20 cellular contexts compared by ENCODE assay signal in genomic region chr11:117091753-117092477, GRCh38. TPM values are rescaled to one million over a fixed set of nuclear protein-coding genes. Genes with fewer than 3 reads are reported as not detected.
DNase-seq lines count a peak whose midpoint lies in the region; ATAC-seq, FAIRE-seq and TF ChIP-seq lines count a peak whose summit lies in the region.
"Had no signal": no experiment of that assay in that cellular context is flagged by ENCODE, and none has a peak within 500 bp of the region (broad histone marks: within the 10 kb centered on the region; RNA-seq: fewer than 3 reads in every experiment).

No MANE protein-coding gene starts in this region.

- WGBS in HepG2 (ENCODE audit: low lambda C conversion rate) = 94% methylated on average over 4 of the region's 4 CpGs
- WGBS in right lobe of liver (ENCODE audit: insufficient coverage, low coverage, low lambda C conversion rate, missing lambda C conversion rate) = 97% methylated on average over 4 of the region's 4 CpGs
- WGBS in transverse colon (ENCODE audit: low coverage in 1 of 2), 2 donors = 96 to 100% methylated on average over 1 to 4 of the region's 4 CpGs

- no peak for FAIRE-seq in HepG2 (lab: Jason Lieb, UNC)
- FAIRE-seq: H54 had no signal

- peaks cover 90% of the 10 kb centered on the region for H4K20me1 ChIP-seq in HepG2 (ENCODE audit: insufficient read depth, low read length)

- H3K79me2 ChIP-seq in HepG2 (ENCODE audit: insufficient read depth, low read length) = peaks cover 90% of the 10 kb centered on the region

- H3K36me3 ChIP-seq in HepG2 (replicated peaks in 1 of 2; ENCODE audit: control insufficient read depth in 1 of 2, insufficient read depth in 2 of 2, low read length in 2 of 2) (0 out of 5 replicates have a peak, but pooled peaks cover 0 to 1% of the 10 kb centered on the region in 2 experiments), right lobe of liver (no peaks in the 10 kb centered on the region), transverse colon (no peaks in the 10 kb centered on the region)
- H3K36me3 ChIP-seq: gastrocnemius medialis had no signal

- no peak for TF ChIP-seq CTCF in HepG2 (CRISPR knock-in tag; IDR thresholded peaks at IDR 0.05)
- TF ChIP-seq CTCF in right lobe of liver (IDR thresholded peaks at IDR 0.05) = no peak
- TF ChIP-seq CTCF in transverse colon (IDR thresholded peaks at IDR 0.05) = no peak

- POLR2A ChIA-PET in HepG2 (lab: Yijun Ruan, JAX) = interaction anchor here (1.5 kb wide), 1 partner anchor 14 kb away, joined by 7 read pairs; no protein-coding TSS in a partner anchor
- POLR2A ChIA-PET in naive thymus-derived CD8-positive, alpha-beta T cell (lab: Charles Lee) = interaction anchor here (0.7 kb wide), 1 partner anchor 99 kb away, joined by 3 read pairs; no protein-coding TSS in a partner anchor

- peak overlapping the region; percentile 65 for H3K27ac Mint-ChIP-seq in activated naive CD8-positive, alpha-beta T cell treated with anti-CD3 and anti-CD28 coated beads for 36 hours
- peak overlapping the region in 4 of 10 donors; percentile 10 to 89 (median 59) for H3K27ac Mint-ChIP-seq in naive thymus-derived CD8-positive, alpha-beta T cell
- H3K27ac Mint-ChIP-seq: brain had no signal

- BruUV-seq in HepG2 (replicated peaks; lab: Mats Ljungman, UMichigan) = no TSS peak

- CTCF ChIA-PET in HepG2 (lab: Yijun Ruan, JAX; ENCODE audit: low intra/inter-chr PET ratio, low total read pairs) = no interaction called here

- H3K4me1 ChIP-seq in HepG2 (ENCODE audit: insufficient read depth, low read length) (peaks cover 66% of the 10 kb centered on the region), right lobe of liver (peaks cover 0 to 52% (median 19%) of the 10 kb centered on the region in 4 donors), transverse colon (peaks cover 21 to 54% (median 25%) of the 10 kb centered on the region in 4 donors)

- no peak overlapping the region for H3K9ac ChIP-seq in HepG2 (ENCODE audit: insufficient read depth, low read depth, low read length)

- no peak overlapping the region for H2AFZ ChIP-seq in HepG2 (ENCODE audit: low read length)

- intact Hi-C loops in HepG2 (cut with micrococcal nuclease; ENCODE audit: unreplicated experiment) = no loop called here
- intact Hi-C loops in right lobe of liver (cut with DNase I) = no loop called here
- intact Hi-C loops in transverse colon (cut with DNase I; ENCODE audit: low total_unique reads) = no loop called here

- no peak for TF ChIP-seq RAD21 in HepG2 (CRISPR knock-in tag; IDR thresholded peaks at IDR 0.05)

- TF ChIP-seq POLR2A in HepG2 (IDR thresholded peaks at IDR 0.05; ENCODE audit: insufficient read depth in 1 of 2, low read depth in 2 of 2, low read length in 2 of 2) = no peak
- no peak for TF ChIP-seq POLR2A in right lobe of liver (IDR thresholded peaks at IDR 0.05)
- TF ChIP-seq POLR2A in transverse colon (IDR thresholded peaks at IDR 0.05) = no peak

- H3K27me3 Mint-ChIP-seq in activated naive CD8-positive, alpha-beta T cell treated with anti-CD3 and anti-CD28 coated beads for 36 hours = no peaks in the 10 kb centered on the region
- H3K27me3 Mint-ChIP-seq in naive thymus-derived CD8-positive, alpha-beta T cell = no peaks in the 10 kb centered on the region
- H3K27me3 Mint-ChIP-seq: stimulated activated naive CD8-positive, alpha-beta T cell treated with anti-CD3 and anti-CD28 coated beads, Interleukin-15, Interleukin-2, amounts not matched to agents 100 ng/mL and 50 ng/mL, for 24 hours had no signal

- TF ChIP-seq EP300 in HepG2 (IDR thresholded peaks at IDR 0.05; ENCODE audit: low read depth in 2 of 2, low read length in 2 of 2) = no peak
- no peak for TF ChIP-seq EP300 in HepG2 (CRISPR knock-in tag; IDR thresholded peaks at IDR 0.05; ENCODE audit: borderline replicate concordance)
- no peak for TF ChIP-seq EP300 in transverse colon (IDR thresholded peaks at IDR 0.05; ENCODE audit: low read depth)

- no peak overlapping the region for H3K4me3 Mint-ChIP-seq in activated naive CD8-positive, alpha-beta T cell treated with anti-CD3 and anti-CD28 coated beads for 36 hours
- H3K4me3 Mint-ChIP-seq in naive thymus-derived CD8-positive, alpha-beta T cell = peak overlapping the region in 2 of 10 donors; percentile 0 to 14
- H3K4me3 Mint-ChIP-seq: brain had no signal

- H3K36me3 Mint-ChIP-seq in activated naive CD8-positive, alpha-beta T cell treated with anti-CD3 and anti-CD28 coated beads for 36 hours = peaks cover 37% of the 10 kb centered on the region
- peaks cover 5 to 16% (median 7%) of the 10 kb centered on the region in 3 donors for H3K36me3 Mint-ChIP-seq in naive thymus-derived CD8-positive, alpha-beta T cell

- H3K27ac ChIP-seq in HepG2 (ENCODE audit: extremely low read length, insufficient read depth, low read length) (no peak overlapping the region), right lobe of liver (no peak overlapping the region), layer of hippocampus (ENCODE audit: low read depth, low read length) (peak overlapping the region; percentile 47), transverse colon (peak overlapping the region in 3 of 4 donors; percentile 26 to 98 (median 59))
- H3K27ac ChIP-seq: gastrocnemius medialis had no signal

- peaks cover 8% of the 10 kb centered on the region for H3K9me3 Mint-ChIP-seq in activated naive CD8-positive, alpha-beta T cell treated with anti-CD3 and anti-CD28 coated beads for 36 hours
- peaks cover 0 to 10% (median 0%) of the 10 kb centered on the region in 9 donors for H3K9me3 Mint-ChIP-seq in naive thymus-derived CD8-positive, alpha-beta T cell

- no peak for DNase-seq in HepG2 (ENCODE audit: low spot score)
- no peak for DNase-seq in right lobe of liver
- DNase-seq in activated naive CD8-positive, alpha-beta T cell treated with anti-CD3 and anti-CD28 coated beads for 36 hours = no peak
- no peak for DNase-seq in transverse colon
- no peak for DNase-seq in naive thymus-derived CD8-positive, alpha-beta T cell
- DNase-seq in stimulated activated CD4-positive, alpha-beta T cell treated with anti-CD3 and anti-CD28 coated beads, Interleukin-4, amount 100 ng/mL, for 4 hours = no peak
- no peak for DNase-seq in NCI-H526 treated with DMSO at 0.1 percent for 48 hours (lab: John Stamatoyannopoulos, UW)
- DNase-seq: activated CD8-positive, alpha-beta memory T cell treated with anti-CD3 and anti-CD28 coated beads for 24 hours; activated gamma-delta T cell treated with Interleukin-2 at 50 U/mL for 16 hours; dermis blood vessel endothelial cell; gastrocnemius medialis; left cardiac atrium; midbrain; NCI-H146; NK-92 treated with Interleukin-12 subunit alpha and Interleukin-12 subunit beta, amount 100 ng/mL, for 24 hours; stimulated activated CD4-positive, alpha-beta T cell treated with anti-CD3 and anti-CD28 coated beads, Interleukin-12 subunit alpha, Interleukin-12 subunit beta, amount 100 ng/mL, for 4 hours had no signal

- H3K9me3 ChIP-seq in HepG2 (ENCODE audit: low read length) = no peaks in the 10 kb centered on the region
- no peaks in the 10 kb centered on the region for H3K9me3 ChIP-seq in right lobe of liver
- H3K9me3 ChIP-seq in transverse colon = no peaks in the 10 kb centered on the region
- H3K9me3 ChIP-seq: gastrocnemius medialis had no signal

- H3K27me3 ChIP-seq in HepG2 (ENCODE audit: control insufficient read depth in 1 of 2, insufficient read depth in 2 of 2, low read length in 2 of 2) (no peaks in the 10 kb centered on the region), right lobe of liver (no peaks in the 10 kb centered on the region), layer of hippocampus (ENCODE audit: control insufficient read depth, insufficient read depth, low read length) (no peaks in the 10 kb centered on the region), transverse colon (no peaks in the 10 kb centered on the region)
- H3K27me3 ChIP-seq: gastrocnemius medialis had no signal

- ATAC-seq in HepG2 = no peak
- no peak for ATAC-seq in right lobe of liver
- ATAC-seq in naive thymus-derived CD8-positive, alpha-beta T cell = no peak
- ATAC-seq: gastrocnemius medialis, left cardiac atrium had no signal

- no peak overlapping the region for H3K4me2 ChIP-seq in HepG2 (ENCODE audit: low read depth, low read length)

- H3K4me3 ChIP-seq in HepG2 (replicated peaks in 1 of 3; ENCODE audit: insufficient read depth in 1 of 3, low read depth in 2 of 3, low read length in 3 of 3) (no peak overlapping the region), right lobe of liver (no peak overlapping the region), transverse colon (no peak overlapping the region)
- H3K4me3 ChIP-seq: gastrocnemius medialis had no signal

- H3K4me1 Mint-ChIP-seq in activated naive CD8-positive, alpha-beta T cell treated with anti-CD3 and anti-CD28 coated beads for 36 hours = peaks cover 75% of the 10 kb centered on the region
- peaks cover 41 to 88% (median 82%) of the 10 kb centered on the region in 4 donors for H3K4me1 Mint-ChIP-seq in naive thymus-derived CD8-positive, alpha-beta T cell

- in situ Hi-C loops in HepG2 (cut with HindIII; ENCODE audit: extremely low pct_ligation_motif_present, low pct_unique_long_range_greater_than_20kb) = loop anchor here (10.0 kb wide), 1 partner anchor 297 kb away; the partner anchor contains the start of gene APOA5
- in situ Hi-C loops in transverse colon (cut with MboI; ENCODE audit: low pct_ligation_motif_present in 1 of 4, low pct_unique_long_range_greater_than_20kb in 1 of 4, low sequenced_read_pairs in 3 of 4) = loop anchor here in 1 of 4 donors (25.0 kb wide), 1 partner anchor 105 kb away; no protein-coding TSS in a partner anchor

RNA-seq across cellular contexts. Expression of gene SIK3, which starts 6.3 kb away (rescaled TPM):
- total RNA-seq in HepG2 (2016; rRNA removed; fragmentation: Illumina TruSeq; extraction: Trizol) (9.8 and 11.3 TPM in 2 replicates), right lobe of liver (10 to 100 TPM; 22.0 to 35.4 (median 26.8) TPM), transverse colon (10 to 100 TPM; 35.6 to 68.6 (median 38.9) TPM)
- 6.0 and 6.1 TPM in 2 replicates for total RNA-seq in HepG2 (2016; cell fraction: cytosol; rRNA removed; fragmentation: Illumina TruSeq; extraction: Trizol; ENCODE audit: low read depth)
- 9.5 and 11.9 TPM in 2 replicates for total RNA-seq in HepG2 (2016; cell fraction: insoluble cytoplasmic fraction; rRNA removed; fragmentation: Illumina TruSeq; extraction: Trizol)
- 9.6 and 12.4 TPM in 2 replicates for total RNA-seq in HepG2 (2016; cell fraction: membrane; rRNA removed; fragmentation: Illumina TruSeq; extraction: Trizol)
- total RNA-seq in HepG2 (2016; cell fraction: nucleus; rRNA removed; fragmentation: Illumina TruSeq; extraction: Trizol) = 23.0 and 23.2 TPM in 2 replicates
- 5.7 and 8.0 TPM in 2 replicates for polyA plus RNA-seq in HepG2 (2011; rRNA removed)
- polyA plus RNA-seq in HepG2 (2011; cell fraction: cytosol; rRNA removed) = 4.5 and 4.9 TPM in 2 replicates
- polyA plus RNA-seq in HepG2 (2011; cell fraction: nucleus; rRNA removed) = 27.4 and 30.5 TPM in 2 replicates
- polyA plus RNA-seq in HepG2 (2012) = 16.2 and 16.5 TPM in 2 replicates
- polyA plus RNA-seq in HepG2 (2016; cell fraction: cytosol; fragmentation: Illumina TruSeq; extraction: Trizol; ENCODE audit: low read depth) = 2.3 and 2.6 TPM in 2 replicates
- polyA plus RNA-seq in HepG2 (2016; cell fraction: insoluble cytoplasmic fraction; fragmentation: Illumina TruSeq; extraction: Trizol; ENCODE audit: low read depth) = 8.4 and 11.2 TPM in 2 replicates
- 4.2 and 5.0 TPM in 2 replicates for polyA plus RNA-seq in HepG2 (2016; cell fraction: membrane; fragmentation: Illumina TruSeq; extraction: Trizol; ENCODE audit: low read depth)
- 23.6 and 25.1 TPM in 2 replicates for polyA plus RNA-seq in HepG2 (2016; cell fraction: nucleus; fragmentation: Illumina TruSeq; extraction: Trizol; ENCODE audit: insufficient read depth, low read depth)
- 13.9 and 17.8 TPM in 2 replicates for polyA minus RNA-seq in HepG2 (2011; rRNA and poly(A)+ RNA removed; ENCODE audit: low replicate concordance)
- polyA minus RNA-seq in HepG2 (2011; cell fraction: cytosol; rRNA and poly(A)+ RNA removed) = 5.2 and 6.9 TPM in 2 replicates
- 37.6 and 53.8 TPM in 2 replicates for polyA minus RNA-seq in HepG2 (2011; cell fraction: nucleus; rRNA and poly(A)+ RNA removed)
- total RNA-seq in activated naive CD8-positive, alpha-beta T cell treated with anti-CD3 and anti-CD28 coated beads for 36 hours = 10 to 100 TPM; 22.8 to 24.0 TPM
- 10 to 100 TPM; 63.4 to 69.2 TPM for total RNA-seq in naive thymus-derived CD8-positive, alpha-beta T cell
- polyA plus RNA-seq in naive thymus-derived CD8-positive, alpha-beta T cell = 10 to 100 TPM; 14.1 to 16.2 (median 15.2) TPM

RNA-seq across cellular contexts. Expression of gene PAFAH1B2, which starts 52.2 kb away (rescaled TPM):
- total RNA-seq in HepG2 (2016; rRNA removed; fragmentation: Illumina TruSeq; extraction: Trizol) (104 and 178 TPM in 2 replicates), right lobe of liver (10 to 100 TPM; 22.2 to 39.1 (median 29.3) TPM), transverse colon (10 to 100 TPM; 18.1 to 90.8 (median 78.3) TPM)
- 34.4 and 37.3 TPM in 2 replicates for total RNA-seq in HepG2 (2016; cell fraction: cytosol; rRNA removed; fragmentation: Illumina TruSeq; extraction: Trizol; ENCODE audit: low read depth)
- total RNA-seq in HepG2 (2016; cell fraction: insoluble cytoplasmic fraction; rRNA removed; fragmentation: Illumina TruSeq; extraction: Trizol) = 107 and 164 TPM in 2 replicates
- total RNA-seq in HepG2 (2016; cell fraction: membrane; rRNA removed; fragmentation: Illumina TruSeq; extraction: Trizol) = 37.1 and 43.1 TPM in 2 replicates
- 42.3 and 46.9 TPM in 2 replicates for total RNA-seq in HepG2 (2016; cell fraction: nucleus; rRNA removed; fragmentation: Illumina TruSeq; extraction: Trizol)
- polyA plus RNA-seq in HepG2 (2011; rRNA removed) = 27.0 and 28.8 TPM in 2 replicates
- polyA plus RNA-seq in HepG2 (2011; cell fraction: cytosol; rRNA removed) = 21.8 and 24.3 TPM in 2 replicates
- polyA plus RNA-seq in HepG2 (2011; cell fraction: nucleus; rRNA removed) = 15.1 and 15.4 TPM in 2 replicates
- polyA plus RNA-seq in HepG2 (2012) = 23.9 and 26.9 TPM in 2 replicates
- 2.7 and 3.0 TPM in 2 replicates for polyA plus RNA-seq in HepG2 (2016; cell fraction: cytosol; fragmentation: Illumina TruSeq; extraction: Trizol; ENCODE audit: low read depth)
- polyA plus RNA-seq in HepG2 (2016; cell fraction: insoluble cytoplasmic fraction; fragmentation: Illumina TruSeq; extraction: Trizol; ENCODE audit: low read depth) = 70.7 and 75.2 TPM in 2 replicates
- polyA plus RNA-seq in HepG2 (2016; cell fraction: membrane; fragmentation: Illumina TruSeq; extraction: Trizol; ENCODE audit: low read depth) = 12.5 and 14.8 TPM in 2 replicates
- 26.9 and 30.3 TPM in 2 replicates for polyA plus RNA-seq in HepG2 (2016; cell fraction: nucleus; fragmentation: Illumina TruSeq; extraction: Trizol; ENCODE audit: insufficient read depth, low read depth)
- 84.0 and 119 TPM in 2 replicates for polyA minus RNA-seq in HepG2 (2011; rRNA and poly(A)+ RNA removed; ENCODE audit: low replicate concordance)
- polyA minus RNA-seq in HepG2 (2011; cell fraction: cytosol; rRNA and poly(A)+ RNA removed) = 68.8 and 69.8 TPM in 2 replicates
- 42.0 and 56.1 TPM in 2 replicates for polyA minus RNA-seq in HepG2 (2011; cell fraction: nucleus; rRNA and poly(A)+ RNA removed)
- total RNA-seq in activated naive CD8-positive, alpha-beta T cell treated with anti-CD3 and anti-CD28 coated beads for 36 hours = 10 to 100 TPM; 67.5 to 67.6 TPM
- total RNA-seq in naive thymus-derived CD8-positive, alpha-beta T cell = 10 to 100 TPM; 59.2 to 60.5 TPM
- polyA plus RNA-seq in naive thymus-derived CD8-positive, alpha-beta T cell = 10 to 100 TPM; 14.4 to 19.5 (median 18.3) TPM

Comparison
In these comparisons a context has a peak if more than half of its experiments do, and no peak if none do; other contexts are left out.
1. H3K27ac ChIP-seq: peak in layer of hippocampus (single experiment) and transverse colon (3 of 4); none in HepG2 (single experiment) and right lobe of liver (0 of 3).